8 cellular contexts compared by ENCODE assay signal in genomic region chr1:182391028-182391361, GRCh38. TPM values are rescaled to one million over a fixed set of nuclear protein-coding genes. Genes with fewer than 3 reads are reported as not detected.
DNase-seq lines count a peak whose midpoint lies in the region; ATAC-seq, FAIRE-seq and TF ChIP-seq lines count a peak whose summit lies in the region.

No MANE protein-coding gene starts in this region.

- H4K20me1 ChIP-seq in keratinocyte (ENCODE audit: control insufficient read depth, extremely low read depth, insufficient read depth, low read length): peaks cover 17% of the 10 kb centered on the region

- TF ChIP-seq CTCF in BJ (IDR thresholded peaks at IDR 0.05; ENCODE audit: insufficient read depth, low read depth, low read length) (no peak; the same call in 1 of the 2 replicates), adrenal gland (IDR thresholded peaks at IDR 0.05) (peak in 5 of 6 experiments; percentile 20 to 47 (median 35)), keratinocyte (optimal IDR thresholded peaks at IDR 0.05 in 1 of 3, IDR thresholded peaks at IDR 0.05 in 1 of 3, conservative IDR thresholded peaks at IDR 0.05 in 1 of 3; ENCODE audit: extremely low read depth in 1 of 3, insufficient read depth in 2 of 3, low read length in 3 of 3) (no peak)

- H3K4me2 ChIP-seq in keratinocyte (ENCODE audit: control insufficient read depth, extremely low read depth, insufficient read depth, low read depth, low read length): peak overlapping the region; percentile 45

- TF ChIP-seq POLR2A in adrenal gland (IDR thresholded peaks at IDR 0.05): no peak

- CTCF ChIA-PET in BJ (lab: Yijun Ruan, JAX): interaction anchor here (1.1 to 12.0 kb wide), 3 partner anchors 90 to 248 kb away, joined by 5 to 291 read pairs (median 5); no protein-coding TSS in a partner anchor

- POLR2A ChIA-PET in BJ (lab: Charles Lee): interaction anchor here (0.6 to 1.5 kb wide), 3 partner anchors 247 to 296 kb away, joined by 4 to 9 read pairs (median 7); no protein-coding TSS in a partner anchor

- H2AFZ ChIP-seq in keratinocyte (ENCODE audit: control insufficient read depth, low read length): no peak overlapping the region

- no peaks in the 10 kb centered on the region for H3K9me1 ChIP-seq in keratinocyte (ENCODE audit: control insufficient read depth, extremely low read depth, insufficient read depth, low read length)

- H3K4me1 ChIP-seq in adrenal gland (replicated peaks in 1 of 2) (peaks cover 5 to 21% of the 10 kb centered on the region in 2 donors), keratinocyte (ENCODE audit: control insufficient read depth, extremely low read depth, insufficient read depth, low read length) (peaks cover 11% of the 10 kb centered on the region)

- WGBS in adrenal gland, 4 donors: 0% methylated on average over 9 to 35 of the region's 35 CpGs

- H3K4me3 ChIP-seq in BJ (ENCODE audit: low read depth, low read length): peak overlapping the region; percentile 84
- peak overlapping the region; percentile 46 to 96 (median 67) for H3K4me3 ChIP-seq in adrenal gland
- H3K4me3 ChIP-seq in keratinocyte (ENCODE audit: control insufficient read depth in 2 of 3, extremely low read depth in 1 of 3, insufficient read depth in 2 of 3, low read depth in 1 of 3, low read length in 3 of 3): peak overlapping the region; percentile 74 to 87 (median 79)

- H3K9ac ChIP-seq in keratinocyte (ENCODE audit: control insufficient read depth, extremely low read depth, insufficient read depth, low read length): peak overlapping the region; percentile 86

- H3K27ac ChIP-seq in adrenal gland (peak overlapping the region; percentile 65 to 98 (median 94)), keratinocyte (ENCODE audit: control insufficient read depth, insufficient read depth, low read length) (peak overlapping the region; percentile 69), substantia nigra (ENCODE audit: low read depth, low read length, poor library complexity, severe bottlenecking) (peak overlapping the region; percentile 97)

- no peak for FAIRE-seq in keratinocyte (lab: Jason Lieb, UNC)
- FAIRE-seq in frontal cortex (lab: Jason Lieb, UNC): no peak

- H3K27me3 ChIP-seq in BJ (ENCODE audit: control insufficient read depth, insufficient read depth, low read length) (no peaks in the 10 kb centered on the region), adrenal gland (no peaks in the 10 kb centered on the region), keratinocyte (ENCODE audit: control insufficient read depth, extremely low read depth, insufficient read depth, low read length) (no peaks in the 10 kb centered on the region)

- H3K9me3 ChIP-seq in adrenal gland (replicated peaks in 1 of 3) (no peaks in the 10 kb centered on the region), keratinocyte (ENCODE audit: control insufficient read depth, low read depth, low read length) (no peaks in the 10 kb centered on the region)

- dilution Hi-C loops in keratinocyte (cut with MboI; ENCODE audit: extremely low pct_ligation_motif_present, low sequenced_read_pairs): no loop called here

- intact Hi-C loops in adrenal gland (cut with DNase I): loop anchor here in 1 of 2 donors (10.0 kb wide), 1 partner anchor 906 kb away; the partner anchor contains the start of gene CACNA1E

- no peak for DNase-seq in BJ (ENCODE audit: low read depth)
- DNase-seq in adrenal gland: no peak
- no peak for DNase-seq in keratinocyte (ENCODE audit: low read depth, low spot score)
- peak in 8 of 49 donors; percentile 48 to 79 (median 58) for DNase-seq in substantia nigra (lab: John Stamatoyannopoulos, UW)
- DNase-seq in DMS 273 (lab: John Stamatoyannopoulos, UW; ENCODE audit: unreplicated experiment): no peak
- no peak for DNase-seq in frontal cortex (ENCODE audit: low spot score in 2 of 2)

- H3K79me2 ChIP-seq in keratinocyte (ENCODE audit: control insufficient read depth, insufficient read depth, low read length): peaks cover 41% of the 10 kb centered on the region

- peaks cover 10% of the 10 kb centered on the region for H3K36me3 ChIP-seq in BJ (ENCODE audit: control insufficient read depth, insufficient read depth, low read length)
- H3K36me3 ChIP-seq in adrenal gland (replicated peaks in 1 of 2): peaks cover 0 to 25% of the 10 kb centered on the region in 2 donors
- peaks cover 19 to 26% of the 10 kb centered on the region in 2 experiments for H3K36me3 ChIP-seq in keratinocyte (ENCODE audit: control insufficient read depth in 2 of 2, extremely low read depth in 1 of 2, insufficient read depth in 2 of 2, low read length in 2 of 2)

- ATAC-seq in HG03342 (IDR thresholded peaks at IDR 0.05; ENCODE audit: unreplicated experiment) (peak; percentile 0), GM21360 (IDR thresholded peaks at IDR 0.05; ENCODE audit: unreplicated experiment) (no peak)

RNA-seq across cellular contexts. Expression of gene GLUL, which starts 0.6 kb away (rescaled TPM):
- 325 and 494 TPM in 2 replicates for polyA plus RNA-seq in BJ (2011; rRNA removed)
- polyA minus RNA-seq in BJ (2011; rRNA and poly(A)+ RNA removed): 182 and 260 TPM in 2 replicates
- total RNA-seq in adrenal gland: 1,000 to 10,000 TPM in 1 of 8 donors, 100 to 1,000 TPM in 7; 342 to 1,048 (median 542) TPM
- polyA plus RNA-seq in adrenal gland: 100 to 1,000 TPM; 153 to 217 (median 165) TPM
- 589 to 619 TPM (median 593 TPM) in 3 replicates for polyA plus RNA-seq in keratinocyte
- 77.7 TPM for polyA plus RNA-seq in keratinocyte (2011; ENCODE audit: low read depth)
- 486 and 677 TPM in 2 replicates for polyA plus RNA-seq in keratinocyte (2011; cell fraction: cytosol; rRNA removed)
- polyA plus RNA-seq in keratinocyte (2011; cell fraction: nucleus; rRNA removed): 291 and 385 TPM in 2 replicates
- polyA plus RNA-seq in keratinocyte (2012; ENCODE audit: low replicate concordance): 237 and 564 TPM in 2 replicates
- polyA minus RNA-seq in keratinocyte: 707 to 900 TPM (median 857 TPM) in 3 replicates
- 552 TPM for polyA minus RNA-seq in keratinocyte (2011; cell fraction: cytosol; rRNA and poly(A)+ RNA removed)
- 104 and 175 TPM in 2 replicates for polyA minus RNA-seq in keratinocyte (2011; cell fraction: nucleus; rRNA and poly(A)+ RNA removed)
- total RNA-seq in frontal cortex: 289 TPM

RNA-seq across cellular contexts. Expression of gene TEDDM1, which starts 9.5 kb away (rescaled TPM):
- not detected in 2 replicates for polyA plus RNA-seq in BJ (2011; rRNA removed)
- not detected in 2 replicates for polyA minus RNA-seq in BJ (2011; rRNA and poly(A)+ RNA removed)
- not detected for total RNA-seq in adrenal gland
- polyA plus RNA-seq in adrenal gland: not detected
- polyA plus RNA-seq in keratinocyte: not detected in 3 replicates
- polyA plus RNA-seq in keratinocyte (2011; ENCODE audit: low read depth): not detected
- polyA plus RNA-seq in keratinocyte (2011; cell fraction: cytosol; rRNA removed): not detected in 2 replicates
- not detected in 2 replicates for polyA plus RNA-seq in keratinocyte (2011; cell fraction: nucleus; rRNA removed)
- polyA plus RNA-seq in keratinocyte (2012; ENCODE audit: low replicate concordance): not detected in 2 replicates
- not detected in 3 replicates for polyA minus RNA-seq in keratinocyte
- not detected for polyA minus RNA-seq in keratinocyte (2011; cell fraction: cytosol; rRNA and poly(A)+ RNA removed)
- not detected in 2 replicates for polyA minus RNA-seq in keratinocyte (2011; cell fraction: nucleus; rRNA and poly(A)+ RNA removed)
- total RNA-seq in frontal cortex: not detected

RNA-seq across cellular contexts. Expression of gene RGSL1, which starts 59.0 kb away (rescaled TPM):
- polyA plus RNA-seq in BJ (2011; rRNA removed) (not detected in 2 replicates), adrenal gland (not detected), keratinocyte (not detected in 3 replicates)
- not detected in 2 replicates for polyA minus RNA-seq in BJ (2011; rRNA and poly(A)+ RNA removed)
- total RNA-seq in adrenal gland (not detected), frontal cortex (0.82 TPM)
- polyA plus RNA-seq in keratinocyte (2011; ENCODE audit: low read depth): not detected
- not detected in 2 replicates for polyA plus RNA-seq in keratinocyte (2011; cell fraction: cytosol; rRNA removed)
- not detected in 2 replicates for polyA plus RNA-seq in keratinocyte (2011; cell fraction: nucleus; rRNA removed)
- not detected in 2 replicates for polyA plus RNA-seq in keratinocyte (2012; ENCODE audit: low replicate concordance)
- not detected in 3 replicates for polyA minus RNA-seq in keratinocyte
- not detected for polyA minus RNA-seq in keratinocyte (2011; cell fraction: cytosol; rRNA and poly(A)+ RNA removed)
- polyA minus RNA-seq in keratinocyte (2011; cell fraction: nucleus; rRNA and poly(A)+ RNA removed): not detected in 2 replicates

Comparison
In these comparisons a context has a peak if more than half of its experiments do, and no peak if none do; other contexts are left out.
1. CTCF ChIP-seq: peak in adrenal gland (5 of 6); none in BJ (single experiment) and keratinocyte (0 of 3).
2. Peak in every context shown above with its lines, with median percentiles within 50 percentile points of each other: H3K4me3 ChIP-seq and H3K27ac ChIP-seq.